In genomic region chr19:54901073-54901630, GRCh38 we compare ENCODE assay signal across 11 cellular contexts. TPM values are rescaled to one million over a fixed set of nuclear protein-coding genes. Genes with fewer than 3 reads are reported as not detected.
"Had no signal": no experiment of that assay in that cellular context is flagged by ENCODE, and none has a peak within 500 bp of the region (broad histone marks: within the 10 kb centered on the region; RNA-seq: fewer than 3 reads in every experiment).

No MANE protein-coding gene starts in this region.

RNA-seq across cellular contexts. Expression of gene NCR1, which starts 4.8 kb away (rescaled TPM):
- total RNA-seq: activated naive CD4-positive, alpha-beta T cell treated with anti-CD3 and anti-CD28 coated beads for 36 hours; body of pancreas; glomerular endothelial cell; lung microvascular endothelial cell; neural crest cell; right atrium auricular region; thyroid gland had no signal

RNA-seq across cellular contexts. Expression of gene FCAR, which starts 27.1 kb away (rescaled TPM):
- total RNA-seq: activated naive CD4-positive, alpha-beta T cell treated with anti-CD3 and anti-CD28 coated beads for 36 hours; activated T-cell treated with anti-CD3 and anti-CD28 coated beads, Interleukin-2, amount 50 U/mL, for 4 hours; body of pancreas; glomerular endothelial cell; lung microvascular endothelial cell; neural crest cell; osteoblast; prostate gland had no signal

RNA-seq across cellular contexts. Expression of gene NLRP7, which starts 46.2 kb away (rescaled TPM):
- total RNA-seq: activated naive CD4-positive, alpha-beta T cell treated with anti-CD3 and anti-CD28 coated beads for 36 hours; activated T-cell treated with anti-CD3 and anti-CD28 coated beads, Interleukin-2, amount 50 U/mL, for 4 hours; body of pancreas; glomerular endothelial cell; lung microvascular endothelial cell; neural crest cell; osteoblast; right atrium auricular region; subcutaneous adipose tissue; thyroid gland had no signal

RNA-seq across cellular contexts. Expression of gene KIR3DL2, which starts 50.9 kb away (rescaled TPM):
- total RNA-seq: body of pancreas, glomerular endothelial cell, lung microvascular endothelial cell, neural crest cell, osteoblast, prostate gland, right atrium auricular region, subcutaneous adipose tissue, thyroid gland had no signal
